ENCODE assay signal across 8 cellular contexts in genomic region chr9:92716557-92716956, GRCh38. TPM values are rescaled to one million over a fixed set of nuclear protein-coding genes. Genes with fewer than 3 reads are reported as not detected.
A peak's percentile ranks its signal among the peaks of the same experiment; 100 is the strongest.
DNase-seq lines count a peak whose midpoint lies in the region; ATAC-seq and TF ChIP-seq lines count a peak whose summit lies in the region.

No MANE protein-coding gene starts in this region.

- WGBS in adrenal gland, 4 donors, result 22 to 33% (median 30%) methylated on average over 2 to 4 of the region's 4 CpGs

- H3K36me3 ChIP-seq in adrenal gland (replicated peaks in 1 of 2), result peaks cover 0 to 86% of the 10 kb centered on the region in 2 donors

- H3K9me3 ChIP-seq in adrenal gland (replicated peaks in 1 of 3), result no peaks in the 10 kb centered on the region

- no peak overlapping the region for H3K4me3 ChIP-seq in adrenal gland

- peak; percentile 82 to 94 (median 90) for TF ChIP-seq CTCF in adrenal gland (IDR thresholded peaks at IDR 0.05)

- ATAC-seq in HG03025 (IDR thresholded peaks at IDR 0.05; ENCODE audit: low FRiP score, unreplicated experiment) (no peak), HG02840 (IDR thresholded peaks at IDR 0.05; ENCODE audit: low FRiP score, unreplicated experiment) (no peak)

- peak; percentile 58 for DNase-seq in G401 (ENCODE audit: low spot score)
- DNase-seq in HK-2 (ENCODE audit: unreplicated experiment), result peak; percentile 67
- DNase-seq in SW480 (ENCODE audit: low spot score), result peak; percentile 22
- DNase-seq in adrenal gland, result peak; percentile 36 to 86 (median 66)
- peak; percentile 17 for DNase-seq in iPS DF 19.7 (ENCODE audit: low read depth, low spot score)
- DNase-seq in stimulated activated CD4-positive, alpha-beta T cell treated with anti-CD3 and anti-CD28 coated beads, Interleukin-1b, Interleukin-23, amount 100 ng/mL, for 1 hour (ENCODE audit: low read depth in 2 of 2), result peak; percentile 64 to 81

- H3K27ac ChIP-seq in adrenal gland, result peak overlapping the region in 1 of 5 donors; percentile 55

- TF ChIP-seq POLR2A in adrenal gland (IDR thresholded peaks at IDR 0.05), result no peak

- no peaks in the 10 kb centered on the region for H3K4me1 ChIP-seq in adrenal gland (replicated peaks in 1 of 2)

- in situ Hi-C loops in G401 (cut with HindIII; ENCODE audit: low sequenced_read_pairs), result no loop called here

- intact Hi-C loops in adrenal gland (cut with DNase I), result loop anchor here (5.0 to 10.0 kb wide), 2 partner anchors 48 to 76 kb away; partner anchors contain the start of gene BICD2 (in 2 of the 2)

- no peaks in the 10 kb centered on the region for H3K27me3 ChIP-seq in adrenal gland

RNA-seq across cellular contexts. Expression of gene IPPK, which starts 46.6 kb away (rescaled TPM):
- total RNA-seq in G401 (2014; rRNA removed; shearing (Covaris generic)), result 11.1 and 15.9 TPM in 2 replicates
- total RNA-seq in adrenal gland, result 10 to 100 TPM in 1 of 8 donors, 1 to 10 TPM in 7; 2.9 to 16.6 (median 8.5) TPM
- 10 to 100 TPM in 2 of 3 donors, 1 to 10 TPM in 1; 6.7 to 13.2 (median 12.5) TPM for polyA plus RNA-seq in adrenal gland

RNA-seq across cellular contexts. Expression of gene BICD2, which starts 48.1 kb away (rescaled TPM):
- total RNA-seq in G401 (2014; rRNA removed; shearing (Covaris generic)), result 25.0 and 30.3 TPM in 2 replicates
- total RNA-seq in adrenal gland, result 10 to 100 TPM; 20.1 to 33.8 (median 26.2) TPM
- 10 to 100 TPM in 2 of 3 donors, 1 to 10 TPM in 1; 9.3 to 14.9 (median 13.0) TPM for polyA plus RNA-seq in adrenal gland

Comparison
In these comparisons a context has a peak if more than half of its experiments do, and no peak if none do; other contexts are left out.
1. DNase-seq: peak in every context shown above with its lines; median percentile 72 in stimulated activated CD4-positive, alpha-beta T cell treated with anti-CD3 and anti-CD28 coated beads, Interleukin-1b, Interleukin-23, amount 100 ng/mL, for 1 hour; 67 in HK-2; 66 in adrenal gland; 58 in G401; 22 in SW480; 17 in iPS DF 19.7.